In genomic region chr2:240554767-240555493, GRCh38 we compare ENCODE assay signal across 26 cellular contexts.
"Had no signal": no experiment of that assay in that cellular context is flagged by ENCODE, and none has a peak within 500 bp of the region (broad histone marks: within the 10 kb centered on the region; RNA-seq: fewer than 3 reads in every experiment).

No MANE protein-coding gene starts in this region.

- H3K36me3 ChIP-seq: right atrium auricular region, uterus had no signal

- H3K4me3 ChIP-seq: adrenal gland, ascending aorta, lung, psoas muscle, right atrium auricular region, stomach, suprapubic skin, tibial nerve, uterus had no signal

- H3K9me3 Mint-ChIP-seq: dendritic cell treated with granulocyte-macrophage colony-stimulating factor and Interleukin-4, amounts not matched to agents 40 ng/mL and 50 ng/mL, for 4 days had no signal

- H3K4me3 Mint-ChIP-seq: activated CD8-positive, alpha-beta T cell treated with anti-CD3 and anti-CD28 coated beads, Interleukin-2, amount 10 ng/mL, durations not matched to agents 7 days and 5 days; activated naive CD8-positive, alpha-beta T cell; activated T-helper 1 cell treated with anti-CD3 and anti-CD28 coated beads, Interleukin-12 subunit alpha, Interleukin-12 subunit beta, Interleukin-2, Interleukin-4 antibody, amounts not matched to agents 30 ng/mL and 10 ng/mL and 1 ng/mL, durations not matched to agents 14 hours and 24 hours and 36 hours; dendritic cell treated with granulocyte-macrophage colony-stimulating factor and Interleukin-4, amounts not matched to agents 40 ng/mL and 50 ng/mL, for 4 days; T-helper 1 cell treated with Interleukin-12 subunit alpha and Interleukin-12 subunit beta and Interleukin-4 antibody, amounts not matched to agents 30 μg/mL and 1 μg/mL, for 36 hours had no signal

- DNase-seq: activated CD4-positive, alpha-beta T cell treated with anti-CD3 and anti-CD28 coated beads for 48 hours; activated CD4-positive, CD25-positive, alpha-beta regulatory T cell; activated naive CD4-positive, alpha-beta T cell; brain microvascular endothelial cell; caudate nucleus; effector CD8-positive, alpha-beta T cell; foreskin keratinocyte; kidney; naive thymus-derived CD4-positive, alpha-beta T cell; psoas muscle; stimulated activated CD4-positive, alpha-beta T cell treated with anti-CD3 and anti-CD28 coated beads, Interleukin-12 subunit alpha, Interleukin-12 subunit beta, amount 100 ng/mL, for 4 hours; stimulated activated CD4-positive, alpha-beta T cell treated with anti-CD3 and anti-CD28 coated beads, Interleukin-4, amount 100 ng/mL, for 4 hours; stomach; T1000; uterus had no signal

- H3K27me3 Mint-ChIP-seq: activated naive CD8-positive, alpha-beta T cell; dendritic cell treated with granulocyte-macrophage colony-stimulating factor and Interleukin-4, amounts not matched to agents 40 ng/mL and 50 ng/mL, for 4 days; naive thymus-derived CD4-positive, alpha-beta T cell had no signal

- H3K27ac ChIP-seq: adrenal gland, ascending aorta, brain microvascular endothelial cell, foreskin keratinocyte, psoas muscle, right atrium auricular region, stomach, suprapubic skin, tibial nerve, uterus had no signal

- H3K4me1 ChIP-seq: foreskin keratinocyte had no signal

- ATAC-seq: activated CD8-positive, alpha-beta T cell treated with anti-CD3 and anti-CD28 coated beads, Interleukin-2, amount 10 ng/mL, durations not matched to agents 7 days and 5 days; foreskin keratinocyte; naive thymus-derived CD4-positive, alpha-beta T cell; psoas muscle had no signal

- H3K9me3 ChIP-seq: adrenal gland, ascending aorta, psoas muscle, right atrium auricular region, stomach, suprapubic skin, tibial nerve, uterus had no signal

- H3K27ac Mint-ChIP-seq: activated CD8-positive, alpha-beta T cell treated with anti-CD3 and anti-CD28 coated beads, Interleukin-2, amount 10 ng/mL, durations not matched to agents 7 days and 5 days; activated naive CD8-positive, alpha-beta T cell; activated T-helper 1 cell treated with anti-CD3 and anti-CD28 coated beads, Interleukin-12 subunit alpha, Interleukin-12 subunit beta, Interleukin-2, Interleukin-4 antibody, amounts not matched to agents 30 ng/mL and 10 ng/mL and 1 ng/mL, durations not matched to agents 14 hours and 24 hours and 36 hours; dendritic cell treated with granulocyte-macrophage colony-stimulating factor and Interleukin-4, amounts not matched to agents 40 ng/mL and 50 ng/mL, for 4 days; naive thymus-derived CD4-positive, alpha-beta T cell; T-helper 1 cell treated with Interleukin-12 subunit alpha and Interleukin-12 subunit beta and Interleukin-4 antibody, amounts not matched to agents 30 μg/mL and 1 μg/mL, for 36 hours had no signal

- H3K27me3 ChIP-seq: adrenal gland, ascending aorta, brain microvascular endothelial cell, foreskin keratinocyte, right atrium auricular region, suprapubic skin, tibial nerve had no signal
